In the genomic region with DNA sequence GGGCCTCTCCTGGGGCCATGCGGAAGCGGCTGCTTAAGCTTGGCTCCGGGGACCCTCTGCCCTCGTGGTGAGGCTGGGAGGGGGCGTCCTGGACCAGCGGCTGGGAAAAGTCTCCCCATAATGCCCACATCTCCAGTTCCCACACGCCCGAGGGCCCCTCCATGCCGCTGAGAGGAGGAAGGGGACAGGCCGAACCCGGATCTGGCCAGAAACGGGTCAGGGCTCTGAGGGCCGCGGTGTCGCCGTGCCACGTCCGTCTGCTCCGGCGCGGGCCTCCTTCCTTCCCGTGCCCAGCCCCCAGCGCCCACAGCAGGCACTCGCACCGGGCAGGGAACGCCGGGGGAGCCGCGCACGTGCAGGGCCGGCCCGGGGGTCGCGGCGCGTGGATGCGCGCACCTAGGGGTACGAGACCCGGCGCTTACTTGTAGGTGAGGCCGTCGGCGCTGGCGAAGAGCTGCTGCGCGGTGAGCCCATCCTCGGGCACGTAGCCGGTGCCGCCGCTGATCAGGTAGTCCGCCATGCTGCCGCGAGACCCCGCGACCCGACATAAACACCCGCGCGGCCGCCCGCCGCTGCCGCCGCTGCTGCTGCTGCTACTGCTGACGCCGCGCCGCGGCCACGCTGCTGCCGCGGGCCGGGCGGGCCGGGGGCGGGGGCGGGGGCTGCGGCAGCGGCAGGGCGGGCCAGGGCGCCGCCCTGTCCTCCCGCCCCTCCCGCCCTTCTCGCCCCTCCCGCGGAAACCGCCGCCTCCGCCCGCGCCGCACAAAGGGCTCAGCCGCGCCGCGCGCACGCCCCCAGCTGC, we compare ENCODE assay signal across 8 cellular contexts.
DNase-seq lines count a peak whose midpoint lies in the region; ATAC-seq and TF ChIP-seq lines count a peak whose summit lies in the region.

No MANE protein-coding gene starts in this region.

- peak; percentile 7 for TF ChIP-seq CTCF in GM10248 (IDR thresholded peaks at IDR 0.05; ENCODE audit: control extremely low read depth, extremely low read depth, low read depth, missing control alignments)
- TF ChIP-seq CTCF in MM.1S (IDR thresholded peaks at IDR 0.05; ENCODE audit: low read length): no peak

- H3K79me2 ChIP-seq in MM.1S (ENCODE audit: low read length): peaks cover 23% of the 10 kb centered on the region

- H3K4me1 ChIP-seq in MM.1S (ENCODE audit: low read length) (peaks cover 14% of the 10 kb centered on the region), mucosa of rectum (ENCODE audit: control insufficient read depth in 2 of 2, insufficient read depth in 2 of 2, low read length in 2 of 2) (peaks cover 22 to 31% of the 10 kb centered on the region in 2 donors)

- H3K4me1 Mint-ChIP-seq in stimulated activated naive CD8-positive, alpha-beta T cell treated with anti-CD3 and anti-CD28 coated beads, Interleukin-15, amount 100 ng/mL, for 72 hours: peaks cover 61% of the 10 kb centered on the region

- H3K36me3 ChIP-seq in MM.1S (replicated peaks; ENCODE audit: insufficient read depth, low read length) (no peaks in the 10 kb centered on the region), mucosa of rectum (ENCODE audit: control insufficient read depth in 2 of 2, insufficient read depth in 2 of 2, low read length in 2 of 2) (peaks cover 11 to 12% of the 10 kb centered on the region in 2 donors)

- no peaks in the 10 kb centered on the region for H4K20me1 ChIP-seq in MM.1S (ENCODE audit: insufficient read depth, low read length)

- H3K9me3 ChIP-seq in MM.1S (replicated peaks; ENCODE audit: insufficient read depth, low read length) (no peaks in the 10 kb centered on the region), mucosa of rectum (ENCODE audit: control insufficient read depth in 2 of 2, low read length in 2 of 2) (no peaks in the 10 kb centered on the region)

- peak overlapping the region; percentile 65 to 83 for H3K27ac Mint-ChIP-seq in stimulated activated naive CD8-positive, alpha-beta T cell treated with anti-CD3 and anti-CD28 coated beads, Interleukin-15, amount 100 ng/mL, for 72 hours

- peak overlapping the region; percentile 89 for H3K4me2 ChIP-seq in MM.1S (ENCODE audit: low read depth, low read length)

- CTCF ChIA-PET in GM10248 (lab: Yijun Ruan, JAX): interaction anchor here (1.2 to 42.8 kb wide), 5 partner anchors 6 to 58 kb away, joined by 3 to 963 read pairs (median 26); a partner anchor contains a TSS

- POLR2A ChIA-PET in GM10248 (lab: Yijun Ruan, JAX): no interaction called here

- H3K4me3 ChIP-seq in MM.1S (ENCODE audit: low read length) (peak overlapping the region; percentile 82), mucosa of rectum (ENCODE audit: low read length in 2 of 2) (peak overlapping the region; percentile 66 to 71)

- H3K27ac ChIP-seq in MM.1S (ENCODE audit: low read length) (no peak overlapping the region), mucosa of rectum (ENCODE audit: low read depth in 2 of 2, low read length in 2 of 2) (no peak overlapping the region)

- H3K9me2 ChIP-seq in MM.1S (replicated peaks; ENCODE audit: insufficient read depth, low read length): no peaks in the 10 kb centered on the region

- no peaks in the 10 kb centered on the region for H3K9me3 Mint-ChIP-seq in stimulated activated naive CD8-positive, alpha-beta T cell treated with anti-CD3 and anti-CD28 coated beads, Interleukin-15, amount 100 ng/mL, for 72 hours

- H3K27me3 Mint-ChIP-seq in stimulated activated naive CD8-positive, alpha-beta T cell treated with anti-CD3 and anti-CD28 coated beads, Interleukin-15, amount 100 ng/mL, for 72 hours: no peaks in the 10 kb centered on the region

- peak overlapping the region; percentile 90 for H3K4me3 Mint-ChIP-seq in stimulated activated naive CD8-positive, alpha-beta T cell treated with anti-CD3 and anti-CD28 coated beads, Interleukin-15, amount 100 ng/mL, for 72 hours

- H3K27me3 ChIP-seq in MM.1S (replicated peaks; ENCODE audit: insufficient read depth, low read length): peaks cover 20% of the 10 kb centered on the region
- H3K27me3 ChIP-seq in mucosa of rectum (ENCODE audit: control insufficient read depth in 2 of 2, insufficient read depth in 2 of 2, low read length in 2 of 2): no peaks in the 10 kb centered on the region

- peak; percentile 14 for ATAC-seq in stimulated activated naive CD8-positive, alpha-beta T cell treated with anti-CD3 and anti-CD28 coated beads, Interleukin-15, amount 100 ng/mL, for 72 hours
- no peak for ATAC-seq in GM21360 (IDR thresholded peaks at IDR 0.05; ENCODE audit: unreplicated experiment)

- DNase-seq in GM10248 (ENCODE audit: extremely low spot score): peak; percentile 85
- DNase-seq in MM.1S: peak; percentile 75
- DNase-seq in activated CD4-positive, alpha-beta T cell treated with anti-CD3 and anti-CD28 coated beads for 48 hours: peak; percentile 61
- DNase-seq in effector CD8-positive, alpha-beta T cell (lab: John Stamatoyannopoulos, UW): peak; percentile 55
- peak; percentile 41 to 42 for DNase-seq in stimulated activated naive CD8-positive, alpha-beta T cell treated with anti-CD3 and anti-CD28 coated beads, Interleukin-15, amount 100 ng/mL, for 72 hours
- DNase-seq in NCI-H446 treated with DMSO at 0.1 percent for 48 hours (lab: John Stamatoyannopoulos, UW): no peak

- peak overlapping the region; percentile 85 for H2AFZ ChIP-seq in MM.1S (ENCODE audit: low read length)

- H3F3A ChIP-seq in MM.1S (ENCODE audit: insufficient read depth, low read length): peaks cover 24% of the 10 kb centered on the region

- peak overlapping the region; percentile 81 for H3K9ac ChIP-seq in MM.1S (ENCODE audit: low read length)
- peak overlapping the region; percentile 65 to 79 for H3K9ac ChIP-seq in mucosa of rectum (ENCODE audit: low read depth in 1 of 2, low read length in 2 of 2)
